19 cellular contexts compared by ENCODE assay signal in the genomic region with DNA sequence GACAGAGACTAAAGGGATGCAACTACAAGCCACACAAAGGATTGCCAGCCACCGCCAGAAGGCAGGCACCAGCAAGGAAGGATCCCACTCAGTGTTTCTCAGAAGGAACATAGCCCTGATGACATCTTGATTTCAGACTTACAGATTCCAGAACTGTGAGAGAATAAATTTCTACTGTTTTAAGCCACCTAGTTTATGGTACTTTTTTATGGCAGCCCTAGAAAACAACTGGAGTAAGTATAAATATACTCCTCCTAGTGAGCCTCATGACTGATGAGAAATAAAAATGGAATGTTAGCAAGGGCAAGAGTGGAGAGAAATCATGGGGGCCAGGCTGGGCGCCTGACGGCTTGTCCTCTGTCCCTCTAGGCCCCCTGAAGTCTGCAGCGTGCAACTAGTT.
DNase-seq lines count a peak whose midpoint lies in the region; ATAC-seq, FAIRE-seq and TF ChIP-seq lines count a peak whose summit lies in the region.
"Had no signal": no experiment of that assay in that cellular context is flagged by ENCODE, and none has a peak within 500 bp of the region (broad histone marks: within the 10 kb centered on the region; RNA-seq: fewer than 3 reads in every experiment).

No MANE protein-coding gene starts in this region.

- H3K36me3 Mint-ChIP-seq in HFFc6 (ENCODE audit: low read depth) (peaks cover under 1% of the 10 kb centered on the region; the same call in 1 of the 2 replicates), nephron (ENCODE audit: low read depth) (peaks cover under 1% of the 10 kb centered on the region)
- no peaks in the 10 kb centered on the region for H3K36me3 Mint-ChIP-seq in effector memory CD8-positive, alpha-beta T cell (ENCODE audit: insufficient read depth)
- H3K36me3 Mint-ChIP-seq in activated T-helper 17 cell treated with anti-CD3 and anti-CD28 coated beads, Interleukin-2, amount 50 U/mL, for 72 hours (ENCODE audit: low read depth) = no peaks in the 10 kb centered on the region
- H3K36me3 Mint-ChIP-seq: activated naive CD4-positive, alpha-beta T cell treated with anti-CD3 and anti-CD28 coated beads, Interleukin-2, amount 50 U/mL, for 72 hours had no signal

- H3K4me1 Mint-ChIP-seq in HFFc6 (ENCODE audit: low read depth) (peaks cover 19% of the 10 kb centered on the region), nephron (peaks cover 19% of the 10 kb centered on the region)
- no peaks in the 10 kb centered on the region for H3K4me1 Mint-ChIP-seq in effector memory CD8-positive, alpha-beta T cell (ENCODE audit: low read depth in 2 of 2)
- H3K4me1 Mint-ChIP-seq in activated T-helper 17 cell treated with anti-CD3 and anti-CD28 coated beads, Interleukin-2, amount 50 U/mL, for 72 hours = no peaks in the 10 kb centered on the region
- H3K4me1 Mint-ChIP-seq: activated CD4-positive, alpha-beta T cell treated with anti-CD3 and anti-CD28 coated beads, Interleukin-2, amount 10 ng/mL, durations not matched to agents 7 days and 5 days had no signal

- DNase-seq in HFFc6 (peak; percentile 38), GM20000 (ENCODE audit: low spot score) (no peak)
- no peak for DNase-seq in effector memory CD8-positive, alpha-beta T cell
- DNase-seq: activated CD4-positive, alpha-beta T cell treated with anti-CD3 and anti-CD28 coated beads, Interleukin-2, amount 10 ng/mL, durations not matched to agents 7 days and 5 days; DND-41; effector memory CD4-positive, alpha-beta T cell; H9; NCI-H146; NCI-H526 treated with DMSO at 0.1 percent for 48 hours; right lobe of liver; WERI-Rb-1 had no signal

- peak overlapping the region; percentile 80; the same call in 1 of the 2 replicates for H3K27ac Mint-ChIP-seq in HFFc6
- peak overlapping the region; percentile 70 to 92 (median 71) for H3K27ac Mint-ChIP-seq in nephron
- H3K27ac Mint-ChIP-seq in effector memory CD8-positive, alpha-beta T cell = no peak overlapping the region
- no peak overlapping the region for H3K27ac Mint-ChIP-seq in activated T-helper 17 cell treated with anti-CD3 and anti-CD28 coated beads, Interleukin-2, amount 50 U/mL, for 72 hours
- H3K27ac Mint-ChIP-seq: activated CD4-positive, alpha-beta T cell treated with anti-CD3 and anti-CD28 coated beads, Interleukin-2, amount 10 ng/mL, durations not matched to agents 7 days and 5 days; activated naive CD4-positive, alpha-beta T cell treated with anti-CD3 and anti-CD28 coated beads, Interleukin-2, amount 50 U/mL, for 72 hours; activated T-helper 1 cell treated with anti-CD3 and anti-CD28 coated beads, Interleukin-12 subunit alpha, Interleukin-12 subunit beta, Interleukin-2, Interleukin-4 antibody, amounts not matched to agents 30 ng/mL and 10 ng/mL and 1 ng/mL, durations not matched to agents 14 hours and 24 hours and 36 hours; natural killer cell treated with Interleukin-12 subunit alpha and Interleukin-12 subunit beta and Interleukin-15 and Interleukin-18, amount 100 ng/mL, for 72 hours had no signal

- H3K27me3 Mint-ChIP-seq in HFFc6 (ENCODE audit: insufficient read depth) = no peaks in the 10 kb centered on the region
- H3K27me3 Mint-ChIP-seq in nephron (ENCODE audit: low read depth) = no peaks in the 10 kb centered on the region
- peaks cover 0 to 14% of the 10 kb centered on the region in 2 donors for H3K27me3 Mint-ChIP-seq in effector memory CD8-positive, alpha-beta T cell
- peaks cover under 1% of the 10 kb centered on the region for H3K27me3 Mint-ChIP-seq in activated T-helper 17 cell treated with anti-CD3 and anti-CD28 coated beads, Interleukin-2, amount 50 U/mL, for 72 hours
- H3K27me3 Mint-ChIP-seq: activated CD4-positive, alpha-beta T cell treated with anti-CD3 and anti-CD28 coated beads, Interleukin-2, amount 10 ng/mL, durations not matched to agents 7 days and 5 days had no signal

- H3K4me3 Mint-ChIP-seq in HFFc6 = 0 out of 2 replicates have a peak overlapping the region, but pooled peaks have one; percentile 5
- H3K4me3 Mint-ChIP-seq in nephron = no peak overlapping the region
- no peak overlapping the region for H3K4me3 Mint-ChIP-seq in effector memory CD8-positive, alpha-beta T cell
- H3K4me3 Mint-ChIP-seq in activated T-helper 17 cell treated with anti-CD3 and anti-CD28 coated beads, Interleukin-2, amount 50 U/mL, for 72 hours = no peak overlapping the region
- H3K4me3 Mint-ChIP-seq: activated CD4-positive, alpha-beta T cell treated with anti-CD3 and anti-CD28 coated beads, Interleukin-2, amount 10 ng/mL, durations not matched to agents 7 days and 5 days; activated T-helper 1 cell treated with anti-CD3 and anti-CD28 coated beads, Interleukin-12 subunit alpha, Interleukin-12 subunit beta, Interleukin-2, Interleukin-4 antibody, amounts not matched to agents 30 ng/mL and 10 ng/mL and 1 ng/mL, durations not matched to agents 14 hours and 24 hours and 36 hours; H9; natural killer cell treated with Interleukin-12 subunit alpha and Interleukin-12 subunit beta and Interleukin-15 and Interleukin-18, amount 100 ng/mL, for 72 hours had no signal

- H3K9me3 Mint-ChIP-seq in HFFc6 (peaks cover 6% of the 10 kb centered on the region), nephron (peaks cover 6% of the 10 kb centered on the region)
- no peaks in the 10 kb centered on the region for H3K9me3 Mint-ChIP-seq in effector memory CD8-positive, alpha-beta T cell
- peaks cover under 1% of the 10 kb centered on the region for H3K9me3 Mint-ChIP-seq in activated T-helper 17 cell treated with anti-CD3 and anti-CD28 coated beads, Interleukin-2, amount 50 U/mL, for 72 hours
- H3K9me3 Mint-ChIP-seq: natural killer cell treated with Interleukin-12 subunit alpha and Interleukin-12 subunit beta and Interleukin-15 and Interleukin-18, amount 100 ng/mL, for 72 hours had no signal

- peak; percentile 99 for FAIRE-seq in endometrium (lab: Jason Lieb, UNC)

- TF ChIP-seq CTCF in HFFc6 (IDR thresholded peaks at IDR 0.05) = no peak
- TF ChIP-seq CTCF in nephron (IDR thresholded peaks at IDR 0.05; ENCODE audit: unreplicated experiment in 3 of 3) = no peak
- TF ChIP-seq CTCF in GM20000 (IDR thresholded peaks at IDR 0.05; ENCODE audit: extremely low read depth, missing control alignments) = no peak

- no peak for ATAC-seq in effector memory CD8-positive, alpha-beta T cell (replicated peaks)
- no peak for ATAC-seq in GM18867 (IDR thresholded peaks at IDR 0.05; ENCODE audit: unreplicated experiment)
- ATAC-seq in activated T-helper 17 cell treated with anti-CD3 and anti-CD28 coated beads, Interleukin-2, amount 50 U/mL, for 72 hours (replicated peaks) = no peak
- ATAC-seq: activated naive CD4-positive, alpha-beta T cell treated with anti-CD3 and anti-CD28 coated beads, Interleukin-2, amount 50 U/mL, for 72 hours; left lobe of liver; natural killer cell treated with Interleukin-12 subunit alpha and Interleukin-12 subunit beta and Interleukin-15 and Interleukin-18, amount 100 ng/mL, for 72 hours; right lobe of liver had no signal

Comparison
In these comparisons a context has a peak if more than half of its experiments do, and no peak if none do; other contexts are left out.
1. H3K27ac Mint-ChIP-seq: peak in HFFc6 (single experiment) and nephron (3 of 3); none in effector memory CD8-positive, alpha-beta T cell (0 of 2) and activated T-helper 17 cell treated with anti-CD3 and anti-CD28 coated beads, Interleukin-2, amount 50 U/mL, for 72 hours (single experiment).